Comparison of ENCODE assay signal across 10 cellular contexts in genomic region chr2:218404351-218405145, GRCh38. TPM values are rescaled to one million over a fixed set of nuclear protein-coding genes. Genes with fewer than 3 reads are reported as not detected.
DNase-seq lines count a peak whose midpoint lies in the region; ATAC-seq, FAIRE-seq and TF ChIP-seq lines count a peak whose summit lies in the region.
"Had no signal": no experiment of that assay in that cellular context is flagged by ENCODE, and none has a peak within 500 bp of the region (broad histone marks: within the 10 kb centered on the region; RNA-seq: fewer than 3 reads in every experiment).

No MANE protein-coding gene starts in this region.

- no peak for TF ChIP-seq CTCF in K562 (IDR thresholded peaks at IDR 0.05 in 2 of 3, conservative IDR thresholded peaks at IDR 0.05 in 1 of 3; ENCODE audit: insufficient read depth in 2 of 3, low read depth in 1 of 3, low read length in 3 of 3)
- TF ChIP-seq CTCF in tibial artery (IDR thresholded peaks at IDR 0.05), result no peak

- H3K4me3 ChIP-seq in K562, result no peak overlapping the region
- H3K4me3 ChIP-seq in mucosa of stomach (ENCODE audit: low read length), result no peak overlapping the region
- H3K4me3 ChIP-seq in tibial artery, result no peak overlapping the region

- no peak overlapping the region for H3K4me3 Mint-ChIP-seq in activated CD4-positive, alpha-beta T cell treated with anti-CD3 and anti-CD28 coated beads, Interleukin-2, amount 10 ng/mL, durations not matched to agents 7 days and 5 days
- H3K4me3 Mint-ChIP-seq in activated CD4-positive, alpha-beta T cell treated with anti-CD3 and anti-CD28 coated beads for 36 hours, result no peak overlapping the region

- H3K4me2 ChIP-seq in K562 (ENCODE audit: insufficient read depth, low read length), result no peak overlapping the region

- H3K27ac ChIP-seq in K562 (ENCODE audit: extremely low read depth, low read depth, low read length), result peak overlapping the region; percentile 78; the same call in 2 of the 3 replicates
- peak overlapping the region; percentile 80 to 89 for H3K27ac ChIP-seq in tibial artery

- peaks cover 26% of the 10 kb centered on the region for H3K79me2 ChIP-seq in K562 (ENCODE audit: control insufficient read depth, insufficient read depth, low read length)

- TF ChIP-seq RAD21 in K562 (CRISPR knock-in tag; conservative IDR thresholded peaks at IDR 0.05 in 1 of 2, IDR thresholded peaks at IDR 0.05 in 1 of 2), result no peak

- intact Hi-C loops in activated CD4-positive, alpha-beta T cell treated with anti-CD3 and anti-CD28 coated beads for 36 hours (cut with DNase I, micrococcal nuclease), result loop anchor here in 1 of 2 experiments (5.0 to 10.0 kb wide), 3 partner anchors 268 to 1140 kb away; partner anchors contain the start of genes CHPF, RNF25, STK36 and TMEM198
- intact Hi-C loops in K562 (cut with micrococcal nuclease) (loop anchor here (5.0 to 10.0 kb wide), 2 partner anchors 48 to 240 kb away; no protein-coding TSS in a partner anchor), tibial artery (cut with DNase I; ENCODE audit: low total_unique reads) (loop anchor here (5.0 kb wide), 1 partner anchor 63 kb away; no protein-coding TSS in a partner anchor)

- POLR2A ChIA-PET in activated CD4-positive, alpha-beta T cell treated with anti-CD3 and anti-CD28 coated beads, Interleukin-2, amount 10 ng/mL, durations not matched to agents 7 days and 5 days (lab: Charles Lee), result no interaction called here
- POLR2A ChIA-PET in activated CD4-positive, alpha-beta T cell treated with anti-CD3 and anti-CD28 coated beads for 36 hours (lab: Charles Lee), result interaction anchor here (1.1 kb wide), 1 partner anchor 114 kb away, joined by 4 read pairs; no protein-coding TSS in a partner anchor
- POLR2A ChIA-PET in K562 (lab: Yijun Ruan, JAX), result interaction anchor here (0.9 to 2.8 kb wide), 3 partner anchors 9 to 11 kb away, joined by 3 to 7 read pairs (median 3); no protein-coding TSS in a partner anchor

- WGBS in K562 (ENCODE audit: insufficient coverage, low coverage, missing lambda C conversion rate), result 70% methylated on average over 10 of the region's 18 CpGs

- ATAC-seq in activated CD4-positive, alpha-beta T cell treated with anti-CD3 and anti-CD28 coated beads for 36 hours, result no peak
- ATAC-seq in K562, result no peak
- no peak for ATAC-seq in HG02938 (IDR thresholded peaks at IDR 0.05; ENCODE audit: unreplicated experiment)

- no peaks in the 10 kb centered on the region for H3K9me1 ChIP-seq in K562 (ENCODE audit: control insufficient read depth, insufficient read depth, low read length)

- H3K4me1 ChIP-seq in K562 (replicated peaks in 1 of 2; ENCODE audit: control insufficient read depth in 2 of 2, insufficient read depth in 2 of 2, low read length in 2 of 2) (peaks cover 29 to 77% of the 10 kb centered on the region in 2 experiments; a peak in 4 of 5 replicates), mucosa of stomach (ENCODE audit: control insufficient read depth, insufficient read depth, low read length) (peaks cover 52% of the 10 kb centered on the region), tibial artery (peaks cover 0 to 64% (median 53%) of the 10 kb centered on the region in 4 donors)

- no peak for TF ChIP-seq POLR2A in K562 (conservative IDR thresholded peaks at IDR 0.05)
- TF ChIP-seq POLR2A in erythroblast (IDR thresholded peaks at IDR 0.05; ENCODE audit: low read length), result no peak

- no peaks in the 10 kb centered on the region for H3K27me3 Mint-ChIP-seq in activated CD4-positive, alpha-beta T cell treated with anti-CD3 and anti-CD28 coated beads, Interleukin-2, amount 10 ng/mL, durations not matched to agents 7 days and 5 days
- H3K27me3 Mint-ChIP-seq in activated CD4-positive, alpha-beta T cell treated with anti-CD3 and anti-CD28 coated beads for 36 hours, result peaks cover 5% of the 10 kb centered on the region

- CTCF ChIA-PET in activated CD4-positive, alpha-beta T cell treated with anti-CD3 and anti-CD28 coated beads, Interleukin-2, amount 10 ng/mL, durations not matched to agents 7 days and 5 days (lab: Charles Lee), result interaction anchor here (0.8 to 5.5 kb wide), 4 partner anchors 10 to 306 kb away, joined by 3 to 39 read pairs (median 6); partner anchors contain the start of gene TTLL4
- CTCF ChIA-PET in activated CD4-positive, alpha-beta T cell treated with anti-CD3 and anti-CD28 coated beads for 36 hours (lab: Charles Lee), result interaction anchor here (0.7 to 1.0 kb wide), 3 partner anchors 61 to 575 kb away, joined by 3 to 7 read pairs (median 3); no protein-coding TSS in a partner anchor
- CTCF ChIA-PET in K562 (lab: Yijun Ruan, JAX; ENCODE audit: low intra/inter-chr PET ratio), result no interaction called here

- H4K20me1 ChIP-seq in K562 (replicated peaks; ENCODE audit: control insufficient read depth, insufficient read depth, low read length), result no peaks in the 10 kb centered on the region

- H2AFZ ChIP-seq in K562 (ENCODE audit: low read depth, low read length), result no peak overlapping the region

- H3K36me3 ChIP-seq in K562 (ENCODE audit: control insufficient read depth, insufficient read depth, low read length) (peaks cover 46% of the 10 kb centered on the region; the same call in 2 of the 3 replicates), mucosa of stomach (ENCODE audit: control insufficient read depth, insufficient read depth, low read length) (peaks cover 7% of the 10 kb centered on the region), tibial artery (peaks cover 23 to 52% (median 40%) of the 10 kb centered on the region in 3 donors)

- no peak for DNase-seq in activated CD4-positive, alpha-beta T cell treated with anti-CD3 and anti-CD28 coated beads, Interleukin-2, amount 10 ng/mL, durations not matched to agents 7 days and 5 days
- no peak for DNase-seq in activated CD4-positive, alpha-beta T cell treated with anti-CD3 and anti-CD28 coated beads for 36 hours
- DNase-seq in K562 (ENCODE audit: extremely low read depth in 1 of 4, low spot score in 3 of 4) (no peak), tibial artery (no peak), erythroblast (lab: John Stamatoyannopoulos, UW) (no peak)
- no peak for DNase-seq in activated naive CD4-positive, alpha-beta T cell (lab: John Stamatoyannopoulos, UW)
- DNase-seq: OCI-M1 had no signal

- H3K9me3 Mint-ChIP-seq in activated CD4-positive, alpha-beta T cell treated with anti-CD3 and anti-CD28 coated beads, Interleukin-2, amount 10 ng/mL, durations not matched to agents 7 days and 5 days, result no peaks in the 10 kb centered on the region
- H3K9me3 Mint-ChIP-seq in activated CD4-positive, alpha-beta T cell treated with anti-CD3 and anti-CD28 coated beads for 36 hours (ENCODE audit: low read depth), result no peaks in the 10 kb centered on the region

- peak overlapping the region; percentile 55 for H3K27ac Mint-ChIP-seq in activated CD4-positive, alpha-beta T cell treated with anti-CD3 and anti-CD28 coated beads, Interleukin-2, amount 10 ng/mL, durations not matched to agents 7 days and 5 days
- no peak overlapping the region for H3K27ac Mint-ChIP-seq in activated CD4-positive, alpha-beta T cell treated with anti-CD3 and anti-CD28 coated beads for 36 hours

- H3K9me3 ChIP-seq in K562 (replicated peaks; ENCODE audit: control insufficient read depth, insufficient read depth, low read depth, low read length) (no peaks in the 10 kb centered on the region), mucosa of stomach (ENCODE audit: control insufficient read depth, low read length) (no peaks in the 10 kb centered on the region), tibial artery (no peaks in the 10 kb centered on the region)

- H3K4me1 Mint-ChIP-seq in activated CD4-positive, alpha-beta T cell treated with anti-CD3 and anti-CD28 coated beads, Interleukin-2, amount 10 ng/mL, durations not matched to agents 7 days and 5 days, result peaks cover 60% of the 10 kb centered on the region
- H3K4me1 Mint-ChIP-seq in activated CD4-positive, alpha-beta T cell treated with anti-CD3 and anti-CD28 coated beads for 36 hours, result peaks cover 40% of the 10 kb centered on the region

- BruUV-seq in K562 (replicated peaks; lab: Mats Ljungman, UMichigan), result TSS peak; percentile 26

- H3K27me3 ChIP-seq in K562 (ENCODE audit: control insufficient read depth in 2 of 2, insufficient read depth in 2 of 2, low read length in 2 of 2), result no peaks in the 10 kb centered on the region
- H3K27me3 ChIP-seq in mucosa of stomach (ENCODE audit: control insufficient read depth, insufficient read depth, low read length), result no peaks in the 10 kb centered on the region
- no peaks in the 10 kb centered on the region for H3K27me3 ChIP-seq in tibial artery

- peaks cover 40% of the 10 kb centered on the region for H3K36me3 Mint-ChIP-seq in activated CD4-positive, alpha-beta T cell treated with anti-CD3 and anti-CD28 coated beads, Interleukin-2, amount 10 ng/mL, durations not matched to agents 7 days and 5 days (ENCODE audit: low read depth)
- peaks cover 19% of the 10 kb centered on the region for H3K36me3 Mint-ChIP-seq in activated CD4-positive, alpha-beta T cell treated with anti-CD3 and anti-CD28 coated beads for 36 hours (ENCODE audit: low read depth)

- in situ Hi-C loops in K562 (cut with MboI), result no loop called here

- no peak for FAIRE-seq in K562 (lab: Jason Lieb, UNC)

- TF ChIP-seq EP300 in K562 (IDR thresholded peaks at IDR 0.05; ENCODE audit: low read length), result no peak

- H3K9ac ChIP-seq in K562 (ENCODE audit: insufficient read depth in 1 of 2, low read depth in 2 of 2, low read length in 2 of 2) (peak overlapping the region in 1 of 2 experiments; percentile 83; a peak in 2 of 4 replicates), mucosa of stomach (ENCODE audit: low read length) (peak overlapping the region; percentile 55)

RNA-seq across cellular contexts. Expression of gene CTDSP1, which starts 4.9 kb away (rescaled TPM):
- 100 to 1,000 TPM; 186 to 208 TPM for total RNA-seq in activated CD4-positive, alpha-beta T cell treated with anti-CD3 and anti-CD28 coated beads, Interleukin-2, amount 10 ng/mL, durations not matched to agents 7 days and 5 days
- 10 to 100 TPM; 57.7 to 65.4 TPM for total RNA-seq in activated CD4-positive, alpha-beta T cell treated with anti-CD3 and anti-CD28 coated beads for 36 hours
- 51.1 and 151 TPM in 2 replicates for total RNA-seq in K562 (2011; cell fraction: chromatin; rRNA removed; ENCODE audit: low replicate concordance)
- total RNA-seq in K562 (2011; cell fraction: nucleolus; rRNA removed), result 120 and 129 TPM in 2 replicates
- total RNA-seq in K562 (2011; cell fraction: nucleoplasm; rRNA removed), result 71.7 and 74.3 TPM in 2 replicates
- total RNA-seq in K562 (2014; rRNA removed) (50.8 and 65.8 TPM in 2 replicates), K562 (2014; rRNA removed; fragmentation: Illumina TruSeq; extraction: Trizol) (13.6 and 21.0 TPM in 2 replicates), K562 (2015; rRNA removed; fragmentation: Illumina TruSeq; extraction: Trizol) (45.8 and 45.9 TPM in 2 replicates), K562 (2021) (67.9 and 74.8 TPM in 2 replicates)
- polyA plus RNA-seq in K562 (2011; rRNA removed) (51.1 and 61.8 TPM in 2 replicates), K562 (2014; fragmentation: Illumina TruSeq; extraction: Trizol) (44.8 and 59.8 TPM in 2 replicates), K562 (2014; fragmentation: Nextera tagmentation; extraction: Ambion mirVana) (1 to 10 TPM; 2.4 to 3.4 TPM), K562 (2014; rRNA removed) (71.5 and 72.9 TPM in 2 replicates)
- 63.2 and 111 TPM in 2 replicates for polyA plus RNA-seq in K562 (2011; cell fraction: cytosol; rRNA removed)
- 140 and 333 TPM in 2 replicates for polyA plus RNA-seq in K562 (2011; cell fraction: nucleus; rRNA removed)
- 57.2 and 78.1 TPM in 2 replicates for polyA plus RNA-seq in K562 (2012)
- 22.3 and 32.5 TPM in 2 replicates for polyA minus RNA-seq in K562 (2011; rRNA and poly(A)+ RNA removed)
- polyA minus RNA-seq in K562 (2011; cell fraction: cytosol; rRNA and poly(A)+ RNA removed), result 34.5 and 39.1 TPM in 2 replicates
- polyA minus RNA-seq in K562 (2011; cell fraction: nucleus; rRNA and poly(A)+ RNA removed), result 70.4 and 70.7 TPM in 2 replicates

RNA-seq across cellular contexts. Expression of gene VIL1, which starts 14.4 kb away (rescaled TPM):
- total RNA-seq in activated CD4-positive, alpha-beta T cell treated with anti-CD3 and anti-CD28 coated beads, Interleukin-2, amount 10 ng/mL, durations not matched to agents 7 days and 5 days, result under 1 TPM in 1 of 2 experiments, not detected in 1; 0.17 TPM
- total RNA-seq in activated CD4-positive, alpha-beta T cell treated with anti-CD3 and anti-CD28 coated beads for 36 hours, result not detected
- 1.4 and 2.1 TPM in 2 replicates for total RNA-seq in K562 (2011; cell fraction: chromatin; rRNA removed; ENCODE audit: low replicate concordance)
- total RNA-seq in K562 (2011; cell fraction: nucleolus; rRNA removed), result 0.79 and 1.2 TPM in 2 replicates
- total RNA-seq in K562 (2011; cell fraction: nucleoplasm; rRNA removed), result 0.44 and 1.4 TPM in 2 replicates
- total RNA-seq in K562 (2014; rRNA removed) (1.7 and 2.6 TPM in 2 replicates), K562 (2014; rRNA removed; fragmentation: Illumina TruSeq; extraction: Trizol) (1.1 and 1.2 TPM in 2 replicates), K562 (2015; rRNA removed; fragmentation: Illumina TruSeq; extraction: Trizol) (0.51 and 0.75 TPM in 2 replicates), K562 (2021) (2.4 and 2.7 TPM in 2 replicates)
- polyA plus RNA-seq in K562 (2011; rRNA removed) (0.46 and 0.63 TPM in 2 replicates), K562 (2014; fragmentation: Illumina TruSeq; extraction: Trizol) (1.2 and 2.0 TPM in 2 replicates), K562 (2014; fragmentation: Nextera tagmentation; extraction: Ambion mirVana) (under 1 TPM; 0.62 to 0.73 TPM), K562 (2014; rRNA removed) (1.9 and 3.7 TPM in 2 replicates)
- polyA plus RNA-seq in K562 (2011; cell fraction: cytosol; rRNA removed), result 0.35 and 1.5 TPM in 2 replicates
- 0.84 and 2.7 TPM in 2 replicates for polyA plus RNA-seq in K562 (2011; cell fraction: nucleus; rRNA removed)
- 0.54 and 0.72 TPM in 2 replicates for polyA plus RNA-seq in K562 (2012)
- polyA minus RNA-seq in K562 (2011; rRNA and poly(A)+ RNA removed), result 0.60 and 1.7 TPM in 2 replicates
- 0.57 and 1.2 TPM in 2 replicates for polyA minus RNA-seq in K562 (2011; cell fraction: cytosol; rRNA and poly(A)+ RNA removed)
- 0.27 and 0.33 TPM in 2 replicates for polyA minus RNA-seq in K562 (2011; cell fraction: nucleus; rRNA and poly(A)+ RNA removed)
- total RNA-seq: dermis microvascular lymphatic vessel endothelial cell had no signal

RNA-seq across cellular contexts. Expression of gene SLC11A1, which starts 22.5 kb away (rescaled TPM):
- total RNA-seq in activated CD4-positive, alpha-beta T cell treated with anti-CD3 and anti-CD28 coated beads, Interleukin-2, amount 10 ng/mL, durations not matched to agents 7 days and 5 days, result under 1 TPM; 0.17 TPM
- under 1 TPM; 0.05 to 0.09 TPM for total RNA-seq in activated CD4-positive, alpha-beta T cell treated with anti-CD3 and anti-CD28 coated beads for 36 hours
- total RNA-seq in K562 (2011; cell fraction: chromatin; rRNA removed; ENCODE audit: low replicate concordance), result 1.4 and 5.9 TPM in 2 replicates
- total RNA-seq in K562 (2011; cell fraction: nucleolus; rRNA removed), result 4.3 and 4.5 TPM in 2 replicates
- 3.5 and 4.8 TPM in 2 replicates for total RNA-seq in K562 (2011; cell fraction: nucleoplasm; rRNA removed)
- 0.98 and 1.0 TPM in 2 replicates for total RNA-seq in K562 (2014; rRNA removed)
- 0.32 and 0.65 TPM in 2 replicates for total RNA-seq in K562 (2014; rRNA removed; fragmentation: Illumina TruSeq; extraction: Trizol)
- 0.83 and 1.1 TPM in 2 replicates for total RNA-seq in K562 (2015; rRNA removed; fragmentation: Illumina TruSeq; extraction: Trizol)
- 1.2 and 1.6 TPM in 2 replicates for total RNA-seq in K562 (2021)
- 0.54 and 0.64 TPM in 2 replicates for polyA plus RNA-seq in K562 (2011; rRNA removed)
- polyA plus RNA-seq in K562 (2011; cell fraction: cytosol; rRNA removed), result 0.53 and 1.2 TPM in 2 replicates
- 1.8 and 2.6 TPM in 2 replicates for polyA plus RNA-seq in K562 (2011; cell fraction: nucleus; rRNA removed)
- polyA plus RNA-seq in K562 (2012), result 1.7 and 2.7 TPM in 2 replicates
- 0.40 and 0.43 TPM in 2 replicates for polyA plus RNA-seq in K562 (2014; fragmentation: Illumina TruSeq; extraction: Trizol)
- under 1 TPM; 0.35 to 0.51 TPM for polyA plus RNA-seq in K562 (2014; fragmentation: Nextera tagmentation; extraction: Ambion mirVana)
- polyA plus RNA-seq in K562 (2014; rRNA removed), result 0.69 and 0.99 TPM in 2 replicates
- 1.3 TPM in 2 replicates for polyA minus RNA-seq in K562 (2011; rRNA and poly(A)+ RNA removed)
- 0.95 and 1.2 TPM in 2 replicates for polyA minus RNA-seq in K562 (2011; cell fraction: cytosol; rRNA and poly(A)+ RNA removed)
- polyA minus RNA-seq in K562 (2011; cell fraction: nucleus; rRNA and poly(A)+ RNA removed), result 6.3 and 7.7 TPM in 2 replicates

RNA-seq across cellular contexts. Expression of gene CATIP, which starts 47.9 kb away (rescaled TPM):
- total RNA-seq in activated CD4-positive, alpha-beta T cell treated with anti-CD3 and anti-CD28 coated beads, Interleukin-2, amount 10 ng/mL, durations not matched to agents 7 days and 5 days, result not detected
- total RNA-seq in activated CD4-positive, alpha-beta T cell treated with anti-CD3 and anti-CD28 coated beads for 36 hours, result not detected
- not detected in 2 replicates for total RNA-seq in K562 (2011; cell fraction: chromatin; rRNA removed; ENCODE audit: low replicate concordance)
- not detected in 2 replicates for total RNA-seq in K562 (2011; cell fraction: nucleolus; rRNA removed)
- 1.2 TPM in 1 of 2 replicates, not detected in the other for total RNA-seq in K562 (2011; cell fraction: nucleoplasm; rRNA removed)
- total RNA-seq in K562 (2014; rRNA removed) (not detected in 2 replicates), K562 (2014; rRNA removed; fragmentation: Illumina TruSeq; extraction: Trizol) (not detected in 2 replicates), K562 (2015; rRNA removed; fragmentation: Illumina TruSeq; extraction: Trizol) (not detected in 2 replicates), K562 (2021) (not detected in 2 replicates)
- polyA plus RNA-seq in K562 (2011; rRNA removed) (not detected in 2 replicates), K562 (2014; fragmentation: Illumina TruSeq; extraction: Trizol) (not detected in 2 replicates), K562 (2014; fragmentation: Nextera tagmentation; extraction: Ambion mirVana) (under 1 TPM; 0.06 to 0.08 TPM), K562 (2014; rRNA removed) (0.09 TPM in 1 of 2 replicates, not detected in the other)
- not detected in 2 replicates for polyA plus RNA-seq in K562 (2011; cell fraction: cytosol; rRNA removed)
- 0.17 TPM in 1 of 2 replicates, not detected in the other for polyA plus RNA-seq in K562 (2011; cell fraction: nucleus; rRNA removed)
- polyA plus RNA-seq in K562 (2012), result 0.18 and 0.37 TPM in 2 replicates
- not detected in 2 replicates for polyA minus RNA-seq in K562 (2011; rRNA and poly(A)+ RNA removed)
- not detected in 2 replicates for polyA minus RNA-seq in K562 (2011; cell fraction: cytosol; rRNA and poly(A)+ RNA removed)
- polyA minus RNA-seq in K562 (2011; cell fraction: nucleus; rRNA and poly(A)+ RNA removed), result not detected in 2 replicates
- total RNA-seq: dermis microvascular lymphatic vessel endothelial cell had no signal
